Comparison of ENCODE assay signal across 7 cellular contexts in the genomic region with DNA sequence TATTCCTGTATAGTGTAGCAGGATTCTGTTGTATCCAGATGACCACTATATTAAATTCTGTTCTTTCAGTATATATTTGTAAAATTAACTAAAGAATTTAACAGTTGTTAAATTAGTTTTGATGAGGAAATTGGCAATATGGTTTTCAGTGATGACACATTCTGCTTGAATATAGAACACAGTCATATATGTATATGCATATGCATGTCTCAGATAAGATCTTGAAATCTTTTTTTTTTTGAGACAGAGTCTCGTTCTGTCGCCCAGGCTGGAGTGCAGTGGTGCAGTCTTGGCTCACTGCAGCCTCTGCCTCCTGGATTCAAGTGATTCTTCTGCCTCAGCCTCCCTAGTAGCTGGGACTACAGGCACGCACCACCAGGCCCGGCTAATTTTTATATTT. TPM values are rescaled to one million over a fixed set of nuclear protein-coding genes. Genes with fewer than 3 reads are reported as not detected.
DNase-seq lines count a peak whose midpoint lies in the region; ATAC-seq, FAIRE-seq and TF ChIP-seq lines count a peak whose summit lies in the region.
"Not testable (repeated sequence)": the region's sequence is repeated elsewhere in the genome, so short reads cannot be mapped to it uniquely, and the experiment has no call there.

No MANE protein-coding gene starts in this region.

- not testable (repeated sequence) for H3K9me3 ChIP-seq in OCI-LY1 (ENCODE audit: low read length); GM12878 (replicated peaks; ENCODE audit: control insufficient read depth, insufficient read depth, low read length); fibroblast of lung (ENCODE audit: control insufficient read depth, insufficient read depth, low read depth, low read length); mucosa of rectum (ENCODE audit: control insufficient read depth in 2 of 2, low read length in 2 of 2)

- not testable (repeated sequence) for TF ChIP-seq EP300 in GM12878 (IDR thresholded peaks at IDR 0.05; ENCODE audit: borderline replicate concordance in 1 of 2, control insufficient read depth in 1 of 2, low read depth in 2 of 2, low read length in 2 of 2)

- H3K27me3 ChIP-seq in OCI-LY1 (ENCODE audit: insufficient read depth, low read length); GM12878 (replicated peaks in 1 of 2; ENCODE audit: control insufficient read depth in 2 of 2, insufficient read depth in 2 of 2, low read length in 1 of 2); fibroblast of lung (ENCODE audit: control insufficient read depth, insufficient read depth, low read length); mucosa of rectum (ENCODE audit: control insufficient read depth in 2 of 2, insufficient read depth in 2 of 2, low read length in 2 of 2): not testable (repeated sequence)

- H3K4me3 Mint-ChIP-seq in activated CD4-positive, alpha-beta T cell treated with anti-CD3 and anti-CD28 coated beads for 36 hours, result peak overlapping the region; percentile 51
- peak overlapping the region; percentile 99 for H3K4me3 Mint-ChIP-seq in progenitor cell of endocrine pancreas (ENCODE audit: low read depth)

- 98% methylated on average over 4 of the region's 4 CpGs for WGBS in GM12878 (ENCODE audit: insufficient coverage, insufficient replicate concordance, low lambda C conversion rate, missing lambda C conversion rate)

- RAD21 ChIA-PET in GM12878 (lab: Charles Lee; ENCODE audit: unreplicated experiment), result not testable (repeated sequence)

- intact Hi-C loops in activated CD4-positive, alpha-beta T cell treated with anti-CD3 and anti-CD28 coated beads for 36 hours (cut with DNase I, micrococcal nuclease), result loop anchor here (5.0 to 10.0 kb wide), 8 partner anchors 280 to 1505 kb away; partner anchors contain the start of genes CDC7 (in 1 of the 2), GTF2B (in 1 of the 2), LRRC8B (in 1 of the 2) and LRRC8C (in 1 of the 2)
- intact Hi-C loops in GM12878 (cut with micrococcal nuclease; ENCODE audit: unreplicated experiment), result loop anchor here (10.0 kb wide), 1 partner anchor 362 kb away; the partner anchor contains the start of gene LRRC8C

- not testable (repeated sequence) for TF ChIP-seq RAD21 in GM12878 (IDR thresholded peaks at IDR 0.05; ENCODE audit: insufficient read depth, low read depth, low read length)

- H3K36me3 Mint-ChIP-seq in activated CD4-positive, alpha-beta T cell treated with anti-CD3 and anti-CD28 coated beads for 36 hours (ENCODE audit: low read depth), result peaks cover 20% of the 10 kb centered on the region
- H3K36me3 Mint-ChIP-seq in progenitor cell of endocrine pancreas (ENCODE audit: insufficient read depth), result peaks cover 12% of the 10 kb centered on the region

- peak overlapping the region; percentile 87; the same call in 1 of the 2 replicates for H3K4me3 ChIP-seq in GM08714 (ENCODE audit: low read length)
- H3K4me3 ChIP-seq in OCI-LY1 (ENCODE audit: low read depth, low read length, poor library complexity, severe bottlenecking), result peak overlapping the region; percentile 82
- not testable (repeated sequence) for H3K4me3 ChIP-seq in GM12878
- H3K4me3 ChIP-seq in fibroblast of lung (replicated peaks in 1 of 4; ENCODE audit: control extremely low read depth in 1 of 4, insufficient read depth in 1 of 4, low read depth in 3 of 4, low read length in 4 of 4), result peak overlapping the region in 3 of 4 experiments; percentile 91 to 98 (median 97)
- H3K4me3 ChIP-seq in mucosa of rectum (ENCODE audit: low read length in 2 of 2), result peak overlapping the region; percentile 92 to 97

- not testable (repeated sequence) for H3K27ac ChIP-seq in OCI-LY1 (ENCODE audit: low read depth, low read length, poor library complexity, severe bottlenecking); GM12878 (ENCODE audit: control insufficient read depth, insufficient read depth); fibroblast of lung (ENCODE audit: insufficient read depth, low read length); mucosa of rectum (ENCODE audit: low read depth in 2 of 2, low read length in 2 of 2)

- not testable (repeated sequence) for BruUV-seq in GM12878 (replicated peaks; lab: Mats Ljungman, UMichigan)

- SMC1A ChIA-PET in GM12878 (lab: Charles Lee; ENCODE audit: uncharacterized antibody, unreplicated experiment), result not testable (repeated sequence)

- H4K20me1 ChIP-seq in OCI-LY1 (ENCODE audit: insufficient read depth, low read length); GM12878 (ENCODE audit: control insufficient read depth, insufficient read depth); fibroblast of lung (ENCODE audit: control insufficient read depth, extremely low read depth, insufficient read depth, low read length): not testable (repeated sequence)

- TF ChIP-seq CTCF in OCI-LY1 (IDR thresholded peaks at IDR 0.05; ENCODE audit: low read length); GM12878 (IDR thresholded peaks at IDR 0.05 in 2 of 3, conservative IDR thresholded peaks at IDR 0.05 in 1 of 3; ENCODE audit: control insufficient read depth in 2 of 3, extremely low read depth in 1 of 3, insufficient read depth in 1 of 3, low read depth in 3 of 3, low read length in 3 of 3); fibroblast of lung (conservative IDR thresholded peaks at IDR 0.05 in 1 of 2, IDR thresholded peaks at IDR 0.05 in 1 of 2; ENCODE audit: low read depth in 1 of 2, low read length in 2 of 2); progenitor cell of endocrine pancreas (IDR thresholded peaks at IDR 0.05; ENCODE audit: unreplicated experiment): not testable (repeated sequence)

- peak; percentile 17 for DNase-seq in activated CD4-positive, alpha-beta T cell treated with anti-CD3 and anti-CD28 coated beads for 36 hours
- not testable (repeated sequence) for DNase-seq in GM12878 (ENCODE audit: low read depth, low spot score); fibroblast of lung (ENCODE audit: low read depth in 2 of 2); progenitor cell of endocrine pancreas (ENCODE audit: low spot score, unreplicated experiment)

- peaks cover 22% of the 10 kb centered on the region; the same call in 1 of the 2 replicates for H3K36me3 ChIP-seq in OCI-LY1 (ENCODE audit: insufficient read depth, low read length)
- not testable (repeated sequence) for H3K36me3 ChIP-seq in GM12878 (ENCODE audit: control insufficient read depth in 2 of 2, insufficient read depth in 2 of 2, low read length in 1 of 2); fibroblast of lung (ENCODE audit: control insufficient read depth, insufficient read depth, low read length); mucosa of rectum (ENCODE audit: control insufficient read depth in 2 of 2, insufficient read depth in 2 of 2, low read length in 2 of 2)

- not testable (repeated sequence) for ATAC-seq in activated CD4-positive, alpha-beta T cell treated with anti-CD3 and anti-CD28 coated beads for 36 hours; GM12878

- H3K9ac ChIP-seq in OCI-LY1 (ENCODE audit: low read length); GM12878 (ENCODE audit: control insufficient read depth, insufficient read depth, low read length); fibroblast of lung (ENCODE audit: insufficient read depth, low read length); mucosa of rectum (ENCODE audit: low read depth in 1 of 2, low read length in 2 of 2): not testable (repeated sequence)

- not testable (repeated sequence) for H3F3A ChIP-seq in OCI-LY1 (ENCODE audit: insufficient read depth, low read length)

- not testable (repeated sequence) for H3K9me3 Mint-ChIP-seq in activated CD4-positive, alpha-beta T cell treated with anti-CD3 and anti-CD28 coated beads for 36 hours (ENCODE audit: low read depth); progenitor cell of endocrine pancreas (ENCODE audit: low read depth)

- H3K4me1 ChIP-seq in OCI-LY1 (ENCODE audit: insufficient read depth, low read length, severe bottlenecking) (peaks cover 28% of the 10 kb centered on the region), mucosa of rectum (ENCODE audit: control insufficient read depth in 2 of 2, insufficient read depth in 2 of 2, low read length in 2 of 2) (peaks cover 18 to 27% of the 10 kb centered on the region in 2 donors)
- H3K4me1 ChIP-seq in GM12878 (ENCODE audit: control insufficient read depth, insufficient read depth, low read length); fibroblast of lung (ENCODE audit: control insufficient read depth, extremely low read depth, insufficient read depth, low read length): not testable (repeated sequence)

- H2AFZ ChIP-seq in OCI-LY1 (ENCODE audit: low read length); GM12878 (ENCODE audit: control insufficient read depth, low read depth, low read length); fibroblast of lung (ENCODE audit: low read length): not testable (repeated sequence)

- in situ Hi-C loops in GM12878 (cut with MboI), result loop anchor here (25.0 kb wide), 2 partner anchors 360 to 485 kb away; partner anchors contain the start of genes LRRC8B and LRRC8C

- H3K27ac Mint-ChIP-seq in activated CD4-positive, alpha-beta T cell treated with anti-CD3 and anti-CD28 coated beads for 36 hours; progenitor cell of endocrine pancreas: not testable (repeated sequence)

- H3K4me1 Mint-ChIP-seq in activated CD4-positive, alpha-beta T cell treated with anti-CD3 and anti-CD28 coated beads for 36 hours, result peaks cover 39% of the 10 kb centered on the region
- H3K4me1 Mint-ChIP-seq in progenitor cell of endocrine pancreas (ENCODE audit: low read depth), result peaks cover 30% of the 10 kb centered on the region

- CTCF ChIA-PET in activated CD4-positive, alpha-beta T cell treated with anti-CD3 and anti-CD28 coated beads for 36 hours (lab: Charles Lee), result interaction anchor here (2.0 kb wide), 1 partner anchor 10 kb away, joined by 7 read pairs; no protein-coding TSS in a partner anchor
- CTCF ChIA-PET in GM12878 (lab: Yijun Ruan, JAX), result not testable (repeated sequence)

- FAIRE-seq in GM12878 (lab: Jason Lieb, UNC), result not testable (repeated sequence)

- POLR2A ChIA-PET in activated CD4-positive, alpha-beta T cell treated with anti-CD3 and anti-CD28 coated beads for 36 hours (lab: Charles Lee); GM12878 (lab: Charles Lee): not testable (repeated sequence)

- H3K79me2 ChIP-seq in OCI-LY1 (ENCODE audit: insufficient read depth, low read length) (peaks cover 60% of the 10 kb centered on the region), GM12878 (ENCODE audit: control insufficient read depth, insufficient read depth, low read length) (peaks cover 58% of the 10 kb centered on the region), fibroblast of lung (ENCODE audit: control insufficient read depth, insufficient read depth, low read length) (peaks cover 46% of the 10 kb centered on the region)

- not testable (repeated sequence) for H3K27me3 Mint-ChIP-seq in activated CD4-positive, alpha-beta T cell treated with anti-CD3 and anti-CD28 coated beads for 36 hours; progenitor cell of endocrine pancreas

- not testable (repeated sequence) for TF ChIP-seq POLR2A in GM12878 (IDR thresholded peaks at IDR 0.05; ENCODE audit: low read depth, low read length)

- not testable (repeated sequence) for H3K9me2 ChIP-seq in OCI-LY1 (ENCODE audit: low read depth, low read length)

- peak overlapping the region; percentile 68; the same call in 1 of the 2 replicates for H3K4me2 ChIP-seq in OCI-LY1 (ENCODE audit: low read length)
- H3K4me2 ChIP-seq in GM12878 (ENCODE audit: control insufficient read depth, insufficient read depth), result peak overlapping the region; percentile 81
- H3K4me2 ChIP-seq in fibroblast of lung (ENCODE audit: extremely low read depth, insufficient read depth, low read length), result peak overlapping the region; percentile 99

RNA-seq across cellular contexts. Expression of gene ZNF326, which starts 2.2 kb away (rescaled TPM):
- 10 to 100 TPM; 19.4 to 20.5 TPM for total RNA-seq in activated CD4-positive, alpha-beta T cell treated with anti-CD3 and anti-CD28 coated beads for 36 hours
- 69.2 and 73.8 TPM in 2 replicates for total RNA-seq in GM12878 (2013; cell fraction: nucleolus; rRNA removed)
- 7.2 and 7.4 TPM in 2 replicates for total RNA-seq in GM12878 (2014; rRNA removed)
- total RNA-seq in GM12878 (2014; rRNA removed; fragmentation: Illumina TruSeq; extraction: Trizol), result 14.4 and 16.8 TPM in 2 replicates
- 20.4 and 21.7 TPM in 2 replicates for total RNA-seq in GM12878 (2021)
- 6.3 TPM for polyA plus RNA-seq in GM12878 (2011; ENCODE audit: low read depth)
- polyA plus RNA-seq in GM12878 (2011; rRNA removed), result 23.8 and 33.0 TPM in 2 replicates
- 9.9 and 10.0 TPM in 2 replicates for polyA plus RNA-seq in GM12878 (2011; cell fraction: cytosol; rRNA removed)
- polyA plus RNA-seq in GM12878 (2011; cell fraction: nucleus; rRNA removed), result 21.4 and 26.5 TPM in 2 replicates
- 11.6 and 13.3 TPM in 2 replicates for polyA plus RNA-seq in GM12878 (2012)
- 26.4 and 35.1 TPM in 2 replicates for polyA plus RNA-seq in GM12878 (2014; fragmentation: Illumina TruSeq; extraction: Trizol)
- polyA plus RNA-seq in GM12878 (2014; fragmentation: Nextera tagmentation; extraction: Ambion mirVana), result 10 to 100 TPM in 1 of 2 experiments, 1 to 10 TPM in 1; 7.1 to 11.1 TPM
- 18.1 and 22.2 TPM in 2 replicates for polyA plus RNA-seq in GM12878 (2014; rRNA removed)
- 10 to 100 TPM; 26.0 to 29.4 TPM for polyA plus RNA-seq in GM12878 (2016; fragmentation: Nextera tagmentation; extraction: Ambion mirVana)
- polyA minus RNA-seq in GM12878 (2011; rRNA and poly(A)+ RNA removed), result 13.4 and 15.9 TPM in 2 replicates
- 5.5 and 8.6 TPM in 2 replicates for polyA minus RNA-seq in GM12878 (2011; cell fraction: cytosol; rRNA and poly(A)+ RNA removed)
- polyA minus RNA-seq in GM12878 (2011; cell fraction: nucleus; rRNA and poly(A)+ RNA removed), result 31.4 and 42.0 TPM in 2 replicates
- total RNA-seq in fibroblast of lung, result 7.2 and 8.1 TPM in 2 replicates
- 10.8 and 14.1 TPM in 2 replicates for polyA plus RNA-seq in fibroblast of lung
- 15.5 and 20.3 TPM in 2 replicates for polyA plus RNA-seq in fibroblast of lung (2012)
- polyA minus RNA-seq in fibroblast of lung (ENCODE audit: low replicate concordance), result 2.9 and 4.1 TPM in 2 replicates
- 67.2 and 70.9 TPM in 2 replicates for total RNA-seq in progenitor cell of endocrine pancreas
